8 cellular contexts compared by ENCODE assay signal in the genomic region with DNA sequence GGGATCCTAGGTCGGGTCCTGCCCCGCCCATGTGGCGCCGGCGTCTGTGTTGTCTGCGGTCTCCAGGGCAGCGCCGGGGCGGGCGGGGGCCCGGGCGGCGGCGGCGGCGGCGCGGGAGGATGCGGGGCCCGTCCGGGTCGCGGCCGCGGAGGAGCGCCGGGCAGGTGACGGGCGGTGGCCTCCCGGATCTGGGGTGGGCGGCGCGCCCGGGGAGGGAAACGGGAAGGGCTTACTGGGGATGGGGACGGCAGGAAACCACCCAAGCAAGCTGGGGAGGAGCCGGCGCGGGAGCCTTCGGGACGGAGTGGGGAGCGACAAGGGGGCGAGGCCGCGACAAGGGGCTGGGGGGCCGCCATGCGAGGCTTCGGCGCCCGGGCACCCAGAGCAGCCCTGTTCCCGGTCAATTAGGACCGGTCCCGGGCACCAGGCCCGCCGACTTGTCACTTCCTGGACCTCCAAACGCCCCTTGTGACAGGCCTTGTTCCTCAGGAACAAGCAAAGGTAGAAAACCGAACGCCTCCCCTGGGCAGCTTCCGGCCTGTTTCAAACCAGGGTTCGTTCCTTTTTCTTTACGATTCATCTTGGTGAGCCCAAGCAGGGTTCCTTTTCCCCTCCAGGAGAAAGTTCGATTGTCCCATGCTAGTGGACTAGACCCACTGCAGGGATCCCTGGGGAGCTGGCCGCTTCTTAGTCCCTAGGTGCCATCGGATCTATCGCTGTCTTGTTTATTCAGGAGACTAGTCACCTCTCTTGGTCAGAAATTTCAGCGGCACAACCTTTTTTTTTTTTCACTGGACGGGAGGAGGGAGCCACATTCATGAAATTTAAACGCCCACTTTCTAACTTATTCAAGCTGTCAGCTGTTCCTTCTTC. TPM values are rescaled to one million over a fixed set of nuclear protein-coding genes. Genes with fewer than 3 reads are reported as not detected.
DNase-seq lines count a peak whose midpoint lies in the region; TF ChIP-seq lines count a peak whose summit lies in the region.

No MANE protein-coding gene starts in this region.

- 0 out of 2 replicates have a peak, but pooled peaks cover 5% of the 10 kb centered on the region for H3K36me3 ChIP-seq in ACC112 (ENCODE audit: insufficient read depth, low read length)

- no peaks in the 10 kb centered on the region for H3K27me3 ChIP-seq in ACC112 (ENCODE audit: insufficient read depth, low read length)

- peaks cover 24% of the 10 kb centered on the region for H3K4me1 Mint-ChIP-seq in activated CD4-positive, alpha-beta T cell treated with anti-CD3 and anti-CD28 coated beads, Interleukin-2, amount 10 ng/mL, durations not matched to agents 7 days and 5 days

- H3K4me3 ChIP-seq in ACC112 (ENCODE audit: low read depth, low read length): peak overlapping the region; percentile 87
- H3K4me3 ChIP-seq in lower leg skin (ENCODE audit: low read depth, poor library complexity, severe bottlenecking): peak overlapping the region; percentile 40

- intact Hi-C loops in lower leg skin (cut with DNase I; ENCODE audit: low total_unique reads): no loop called here

- peak overlapping the region; percentile 86 for H3K27ac Mint-ChIP-seq in activated CD4-positive, alpha-beta T cell treated with anti-CD3 and anti-CD28 coated beads, Interleukin-2, amount 10 ng/mL, durations not matched to agents 7 days and 5 days

- CTCF ChIA-PET in activated CD4-positive, alpha-beta T cell treated with anti-CD3 and anti-CD28 coated beads, Interleukin-2, amount 10 ng/mL, durations not matched to agents 7 days and 5 days (lab: Charles Lee): interaction anchor here (0.6 kb wide), 4 partner anchors 13 to 1471 kb away, joined by 3 to 4 read pairs (median 3); no protein-coding TSS in a partner anchor

- DNase-seq in NCI-H1092 treated with DMSO at 0.1 percent for 48 hours (lab: John Stamatoyannopoulos, UW): peak; percentile 90
- peak; percentile 53 for DNase-seq in activated CD4-positive, alpha-beta T cell treated with anti-CD3 and anti-CD28 coated beads, Interleukin-2, amount 10 ng/mL, durations not matched to agents 7 days and 5 days
- DNase-seq in ecto neural progenitor cell (ENCODE audit: low spot score): peak; percentile 74
- peak; percentile 23 to 92 for DNase-seq in lower leg skin (ENCODE audit: low spot score in 2 of 2)
- peak; percentile 24 to 31 for DNase-seq in stimulated activated CD4-positive, alpha-beta T cell treated with anti-CD3 and anti-CD28 coated beads, Interleukin-4, amount 100 ng/mL, for 48 hours (ENCODE audit: low read depth in 2 of 2)
- no peak for DNase-seq in cortex of kidney (lab: John Stamatoyannopoulos, UW)

- H3K36me3 Mint-ChIP-seq in activated CD4-positive, alpha-beta T cell treated with anti-CD3 and anti-CD28 coated beads, Interleukin-2, amount 10 ng/mL, durations not matched to agents 7 days and 5 days (ENCODE audit: low read depth): peaks cover 3% of the 10 kb centered on the region

- 0 to 1% methylated on average over 57 to 62 of the region's 68 CpGs for WGBS in lower leg skin, 2 donors

- no peaks in the 10 kb centered on the region for H3K9me3 Mint-ChIP-seq in activated CD4-positive, alpha-beta T cell treated with anti-CD3 and anti-CD28 coated beads, Interleukin-2, amount 10 ng/mL, durations not matched to agents 7 days and 5 days

- POLR2A ChIA-PET in activated CD4-positive, alpha-beta T cell treated with anti-CD3 and anti-CD28 coated beads, Interleukin-2, amount 10 ng/mL, durations not matched to agents 7 days and 5 days (lab: Charles Lee): no interaction called here

- H3K27me3 Mint-ChIP-seq in activated CD4-positive, alpha-beta T cell treated with anti-CD3 and anti-CD28 coated beads, Interleukin-2, amount 10 ng/mL, durations not matched to agents 7 days and 5 days: peaks cover 17% of the 10 kb centered on the region

- TF ChIP-seq CTCF in lower leg skin (IDR thresholded peaks at IDR 0.05): no peak

- H3K27ac ChIP-seq in ACC112 (ENCODE audit: low read depth, low read length): peak overlapping the region; percentile 66

- H2AFZ ChIP-seq in ACC112 (ENCODE audit: low read length, unreplicated experiment): peak overlapping the region; percentile 97

- peak overlapping the region; percentile 76 for H3K4me3 Mint-ChIP-seq in activated CD4-positive, alpha-beta T cell treated with anti-CD3 and anti-CD28 coated beads, Interleukin-2, amount 10 ng/mL, durations not matched to agents 7 days and 5 days

- TF ChIP-seq POLR2A in GM19193 (IDR thresholded peaks at IDR 0.05; ENCODE audit: extremely low read depth, insufficient read depth, insufficient read length) (peak; percentile 53), lower leg skin (IDR thresholded peaks at IDR 0.05) (no peak)

- no peaks in the 10 kb centered on the region for H3K79me2 ChIP-seq in ACC112 (ENCODE audit: control insufficient read depth, insufficient read depth, low read length, unreplicated experiment)

- peaks cover 12% of the 10 kb centered on the region for H3K4me1 ChIP-seq in ACC112 (ENCODE audit: control insufficient read depth, insufficient read depth, low read length, unreplicated experiment)

RNA-seq across cellular contexts. Expression of a gene that starts 0.5 kb away (rescaled TPM):
- total RNA-seq in activated CD4-positive, alpha-beta T cell treated with anti-CD3 and anti-CD28 coated beads, Interleukin-2, amount 10 ng/mL, durations not matched to agents 7 days and 5 days: 1 to 10 TPM; 2.9 to 3.1 TPM
- total RNA-seq in lower leg skin: 1 to 10 TPM; 2.5 to 4.2 (median 3.2) TPM

RNA-seq across cellular contexts. Expression of a gene that starts 44.7 kb away (rescaled TPM):
- under 1 TPM; 0.25 TPM for total RNA-seq in activated CD4-positive, alpha-beta T cell treated with anti-CD3 and anti-CD28 coated beads, Interleukin-2, amount 10 ng/mL, durations not matched to agents 7 days and 5 days
- total RNA-seq in lower leg skin: 1 to 10 TPM in 1 of 4 donors, under 1 TPM in 1, not detected in 2; 0.15 to 4.4 TPM
